In genomic region chr9:74205071-74205470, GRCh38 we compare ENCODE assay signal across 29 cellular contexts.
"Had no signal": no experiment of that assay in that cellular context is flagged by ENCODE, and none has a peak within 500 bp of the region (broad histone marks: within the 10 kb centered on the region; RNA-seq: fewer than 3 reads in every experiment).

No MANE protein-coding gene starts in this region.

- H3K4me1 ChIP-seq: ascending aorta, colonic mucosa, vagina had no signal

- H3K9me3 Mint-ChIP-seq: activated naive CD4-positive, alpha-beta T cell treated with anti-CD3 and anti-CD28 coated beads, Interleukin-2, amount 10 ng/mL, durations not matched to agents 7 days and 5 days; activated naive CD8-positive, alpha-beta T cell treated with anti-CD3 and anti-CD28 coated beads, Interleukin-2, amount 10 ng/mL, durations not matched to agents 7 days and 5 days; activated T-helper 1 cell treated with anti-CD3 and anti-CD28 coated beads, Interleukin-12 subunit alpha, Interleukin-12 subunit beta, Interleukin-2, Interleukin-4 antibody, amounts not matched to agents 30 ng/mL and 10 ng/mL and 1 ng/mL, durations not matched to agents 14 hours and 24 hours and 36 hours; brain; type B pancreatic cell had no signal

- H3K36me3 ChIP-seq: ascending aorta, cardiac muscle cell, colonic mucosa, thoracic aorta, vagina, WERI-Rb-1 had no signal

- ATAC-seq: activated CD4-positive, CD25-positive, alpha-beta regulatory T cell treated with anti-CD3 and anti-CD28 coated beads, Interleukin-2, amount 50 U/mL, for 24 hours; left cardiac atrium; left ventricle myocardium superior; naive thymus-derived CD8-positive, alpha-beta T cell; right cardiac atrium; stimulated activated naive CD8-positive, alpha-beta T cell treated with anti-CD3 and anti-CD28 coated beads, Interleukin-15, Interleukin-2, amounts not matched to agents 100 U/mL and 50 U/mL, for 24 hours had no signal

- H3K9me3 ChIP-seq: ascending aorta, colonic mucosa, thoracic aorta, vagina had no signal

- DNase-seq: activated CD4-positive, alpha-beta T cell treated with anti-CD3 and anti-CD28 coated beads for 48 hours; activated CD4-positive, alpha-beta T cell treated with anti-CD3 and anti-CD28 coated beads, Interleukin-2, amount 50 U/mL, for 48 hours; activated CD8-positive, alpha-beta memory T cell treated with anti-CD3 and anti-CD28 coated beads for 24 hours; activated gamma-delta T cell; activated naive CD4-positive, alpha-beta T cell treated with anti-CD3 and anti-CD28 coated beads, Interleukin-2, amount 10 ng/mL, durations not matched to agents 7 days and 5 days; activated naive CD8-positive, alpha-beta T cell treated with anti-CD3 and anti-CD28 coated beads, Interleukin-2, amount 10 ng/mL, durations not matched to agents 7 days and 5 days; cerebellar nuclear complex; colonic mucosa; effector CD8-positive, alpha-beta T cell; left cardiac atrium; left ventricle myocardium superior; midbrain; naive thymus-derived CD8-positive, alpha-beta T cell; right cardiac atrium; stimulated activated CD4-positive, alpha-beta T cell treated with anti-CD3 and anti-CD28 coated beads, Interleukin-12 subunit alpha, Interleukin-12 subunit beta, amount 100 ng/mL, for 4 hours; stimulated activated CD4-positive, alpha-beta T cell treated with anti-CD3 and anti-CD28 coated beads, Interleukin-4, amount 100 ng/mL, for 1 hour; stimulated activated naive CD8-positive, alpha-beta T cell treated with anti-CD3 and anti-CD28 coated beads, Interleukin-15, Interleukin-2, amounts not matched to agents 100 U/mL and 50 U/mL, for 24 hours; T-helper 9 cell; WERI-Rb-1 had no signal

- H3K27me3 ChIP-seq: ascending aorta, cardiac muscle cell, colonic mucosa, vagina had no signal

- H3K4me1 Mint-ChIP-seq: activated naive CD4-positive, alpha-beta T cell treated with anti-CD3 and anti-CD28 coated beads, Interleukin-2, amount 10 ng/mL, durations not matched to agents 7 days and 5 days; activated naive CD8-positive, alpha-beta T cell treated with anti-CD3 and anti-CD28 coated beads, Interleukin-2, amount 10 ng/mL, durations not matched to agents 7 days and 5 days; naive thymus-derived CD8-positive, alpha-beta T cell had no signal

- H3K36me3 Mint-ChIP-seq: activated naive CD4-positive, alpha-beta T cell treated with anti-CD3 and anti-CD28 coated beads, Interleukin-2, amount 10 ng/mL, durations not matched to agents 7 days and 5 days; activated naive CD8-positive, alpha-beta T cell treated with anti-CD3 and anti-CD28 coated beads, Interleukin-2, amount 10 ng/mL, durations not matched to agents 7 days and 5 days; brain; naive thymus-derived CD8-positive, alpha-beta T cell; type B pancreatic cell had no signal

- H3K27ac ChIP-seq: ascending aorta, cardiac muscle cell, colonic mucosa, epithelial cell of prostate, thoracic aorta, vagina, WERI-Rb-1 had no signal

- H3K27ac Mint-ChIP-seq: activated naive CD4-positive, alpha-beta T cell treated with anti-CD3 and anti-CD28 coated beads, Interleukin-2, amount 10 ng/mL, durations not matched to agents 7 days and 5 days; activated naive CD8-positive, alpha-beta T cell treated with anti-CD3 and anti-CD28 coated beads, Interleukin-2, amount 10 ng/mL, durations not matched to agents 7 days and 5 days; activated T-helper 1 cell treated with anti-CD3 and anti-CD28 coated beads, Interleukin-12 subunit alpha, Interleukin-12 subunit beta, Interleukin-2, Interleukin-4 antibody, amounts not matched to agents 30 ng/mL and 10 ng/mL and 1 ng/mL, durations not matched to agents 14 hours and 24 hours and 36 hours; brain; naive thymus-derived CD8-positive, alpha-beta T cell; T-helper 1 cell treated with Interleukin-12 subunit alpha and Interleukin-12 subunit beta and Interleukin-4 antibody, amounts not matched to agents 30 μg/mL and 1 μg/mL, for 36 hours; type B pancreatic cell had no signal

- H3K4me3 ChIP-seq: ascending aorta, cardiac muscle cell, colonic mucosa, thoracic aorta, vagina had no signal

- H3K27me3 Mint-ChIP-seq: activated naive CD4-positive, alpha-beta T cell treated with anti-CD3 and anti-CD28 coated beads, Interleukin-2, amount 10 ng/mL, durations not matched to agents 7 days and 5 days; activated naive CD8-positive, alpha-beta T cell treated with anti-CD3 and anti-CD28 coated beads, Interleukin-2, amount 10 ng/mL, durations not matched to agents 7 days and 5 days; brain; naive thymus-derived CD8-positive, alpha-beta T cell; type B pancreatic cell had no signal

- H3K4me3 Mint-ChIP-seq: activated naive CD4-positive, alpha-beta T cell treated with anti-CD3 and anti-CD28 coated beads, Interleukin-2, amount 10 ng/mL, durations not matched to agents 7 days and 5 days; activated naive CD8-positive, alpha-beta T cell treated with anti-CD3 and anti-CD28 coated beads, Interleukin-2, amount 10 ng/mL, durations not matched to agents 7 days and 5 days; activated T-helper 1 cell treated with anti-CD3 and anti-CD28 coated beads, Interleukin-12 subunit alpha, Interleukin-12 subunit beta, Interleukin-2, Interleukin-4 antibody, amounts not matched to agents 30 ng/mL and 10 ng/mL and 1 ng/mL, durations not matched to agents 14 hours and 24 hours and 36 hours; brain; naive thymus-derived CD8-positive, alpha-beta T cell; T-helper 1 cell treated with Interleukin-12 subunit alpha and Interleukin-12 subunit beta and Interleukin-4 antibody, amounts not matched to agents 30 μg/mL and 1 μg/mL, for 36 hours; type B pancreatic cell had no signal
